ENCODE assay signal across 2 cellular contexts in genomic region chr10:7948601-7949000, GRCh38.
TF ChIP-seq lines count a peak whose summit lies in the region.

No MANE protein-coding gene starts in this region.

TF ChIP-seq in SK-N-SH, 30 proteins besides CTCF, POLR2A, EP300 and RAD21 (continued from another document):
- no peak for TF ChIP-seq JUND (IDR thresholded peaks at IDR 0.05)
- no peak for TF ChIP-seq TCF12 (IDR thresholded peaks at IDR 0.05)
- TF ChIP-seq, protein P1, sequence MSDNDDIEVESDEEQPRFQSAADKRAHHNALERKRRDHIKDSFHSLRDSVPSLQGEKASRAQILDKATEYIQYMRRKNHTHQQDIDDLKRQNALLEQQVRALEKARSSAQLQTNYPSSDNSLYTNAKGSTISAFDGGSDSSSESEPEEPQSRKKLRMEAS (IDR thresholded peaks at IDR 0.05; ENCODE audit: low read depth), result no peak
- no peak for TF ChIP-seq TEAD4 (IDR thresholded peaks at IDR 0.05; ENCODE audit: borderline replicate concordance, insufficient read depth)

TF ChIP-seq in SK-N-SH treated with all-trans-retinoic acid at 6 μM for 48 hours, 23 proteins besides CTCF, POLR2A, EP300 and RAD21 (continued from another document):
- TF ChIP-seq PATZ1 (CRISPR knock-in tag; IDR thresholded peaks at IDR 0.05; ENCODE audit: borderline replicate concordance), result no peak
- no peak for TF ChIP-seq POU6F1 (CRISPR knock-in tag; IDR thresholded peaks at IDR 0.05; ENCODE audit: borderline replicate concordance, low read depth)
- no peak for TF ChIP-seq CSDC2 (CRISPR knock-in tag; IDR thresholded peaks at IDR 0.05)
- TF ChIP-seq ZNF8 (CRISPR knock-in tag; IDR thresholded peaks at IDR 0.05), result no peak
